1 cellular context compared by ENCODE assay signal in the genomic region with DNA sequence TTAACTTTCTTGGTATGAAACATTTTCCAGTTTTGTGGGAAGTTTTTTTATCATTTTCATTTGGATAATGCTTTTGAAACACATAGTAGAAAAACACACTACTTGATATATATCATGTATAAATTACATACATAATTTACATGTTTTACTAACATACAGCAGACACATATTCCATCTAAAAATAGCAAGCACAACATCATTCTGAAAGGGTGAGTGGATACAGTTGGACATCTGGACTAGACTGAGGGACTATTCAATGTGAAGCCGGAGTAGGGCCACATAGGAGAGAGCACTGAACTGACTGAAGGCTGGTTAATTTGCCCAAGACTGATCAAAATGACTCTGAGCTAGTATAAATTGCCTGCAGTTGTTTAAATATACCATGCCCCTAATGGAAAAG.
TF ChIP-seq lines count a peak whose summit lies in the region.

No MANE protein-coding gene starts in this region.

TF ChIP-seq in GM12878, 131 proteins besides CTCF, POLR2A, EP300 and RAD21 (continued from another document):
- TF ChIP-seq, protein P1, sequence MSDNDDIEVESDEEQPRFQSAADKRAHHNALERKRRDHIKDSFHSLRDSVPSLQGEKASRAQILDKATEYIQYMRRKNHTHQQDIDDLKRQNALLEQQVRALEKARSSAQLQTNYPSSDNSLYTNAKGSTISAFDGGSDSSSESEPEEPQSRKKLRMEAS (IDR thresholded peaks at IDR 0.05; ENCODE audit: low read depth, low read length) = no peak
- TF ChIP-seq NRF1 (conservative IDR thresholded peaks at IDR 0.05; ENCODE audit: low read depth, low read length) (no peak), PML (IDR thresholded peaks at IDR 0.05; ENCODE audit: low read length) (no peak), NBN (IDR thresholded peaks at IDR 0.05) (no peak), SMAD5 (IDR thresholded peaks at IDR 0.05; ENCODE audit: low read depth) (no peak), BCL11A (IDR thresholded peaks at IDR 0.05; ENCODE audit: low read depth, low read length) (no peak), ZNF24 (IDR thresholded peaks at IDR 0.05) (no peak), IKZF1 (conservative IDR thresholded peaks at IDR 0.05) (no peak), HDGF (IDR thresholded peaks at IDR 0.05) (no peak), SIX5 (IDR thresholded peaks at IDR 0.05; ENCODE audit: low read depth, low read length, severe bottlenecking) (no peak), FOS (IDR thresholded peaks at IDR 0.05; ENCODE audit: borderline replicate concordance, extremely low read depth, insufficient read length) (no peak), PAX8 (IDR thresholded peaks at IDR 0.05) (no peak)
- TF ChIP-seq, protein P2, sequence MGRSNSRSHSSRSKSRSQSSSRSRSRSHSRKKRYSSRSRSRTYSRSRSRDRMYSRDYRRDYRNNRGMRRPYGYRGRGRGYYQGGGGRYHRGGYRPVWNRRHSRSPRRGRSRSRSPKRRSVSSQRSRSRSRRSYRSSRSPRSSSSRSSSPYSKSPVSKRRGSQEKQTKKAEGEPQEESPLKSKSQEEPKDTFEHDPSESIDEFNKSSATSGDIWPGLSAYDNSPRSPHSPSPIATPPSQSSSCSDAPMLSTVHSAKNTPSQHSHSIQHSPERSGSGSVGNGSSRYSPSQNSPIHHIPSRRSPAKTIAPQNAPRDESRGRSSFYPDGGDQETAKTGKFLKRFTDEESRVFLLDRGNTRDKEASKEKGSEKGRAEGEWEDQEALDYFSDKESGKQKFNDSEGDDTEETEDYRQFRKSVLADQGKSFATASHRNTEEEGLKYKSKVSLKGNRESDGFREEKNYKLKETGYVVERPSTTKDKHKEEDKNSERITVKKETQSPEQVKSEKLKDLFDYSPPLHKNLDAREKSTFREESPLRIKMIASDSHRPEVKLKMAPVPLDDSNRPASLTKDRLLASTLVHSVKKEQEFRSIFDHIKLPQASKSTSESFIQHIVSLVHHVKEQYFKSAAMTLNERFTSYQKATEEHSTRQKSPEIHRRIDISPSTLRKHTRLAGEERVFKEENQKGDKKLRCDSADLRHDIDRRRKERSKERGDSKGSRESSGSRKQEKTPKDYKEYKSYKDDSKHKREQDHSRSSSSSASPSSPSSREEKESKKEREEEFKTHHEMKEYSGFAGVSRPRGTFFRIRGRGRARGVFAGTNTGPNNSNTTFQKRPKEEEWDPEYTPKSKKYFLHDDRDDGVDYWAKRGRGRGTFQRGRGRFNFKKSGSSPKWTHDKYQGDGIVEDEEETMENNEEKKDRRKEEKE (IDR thresholded peaks at IDR 0.05) = no peak
- TF ChIP-seq, protein P3, sequence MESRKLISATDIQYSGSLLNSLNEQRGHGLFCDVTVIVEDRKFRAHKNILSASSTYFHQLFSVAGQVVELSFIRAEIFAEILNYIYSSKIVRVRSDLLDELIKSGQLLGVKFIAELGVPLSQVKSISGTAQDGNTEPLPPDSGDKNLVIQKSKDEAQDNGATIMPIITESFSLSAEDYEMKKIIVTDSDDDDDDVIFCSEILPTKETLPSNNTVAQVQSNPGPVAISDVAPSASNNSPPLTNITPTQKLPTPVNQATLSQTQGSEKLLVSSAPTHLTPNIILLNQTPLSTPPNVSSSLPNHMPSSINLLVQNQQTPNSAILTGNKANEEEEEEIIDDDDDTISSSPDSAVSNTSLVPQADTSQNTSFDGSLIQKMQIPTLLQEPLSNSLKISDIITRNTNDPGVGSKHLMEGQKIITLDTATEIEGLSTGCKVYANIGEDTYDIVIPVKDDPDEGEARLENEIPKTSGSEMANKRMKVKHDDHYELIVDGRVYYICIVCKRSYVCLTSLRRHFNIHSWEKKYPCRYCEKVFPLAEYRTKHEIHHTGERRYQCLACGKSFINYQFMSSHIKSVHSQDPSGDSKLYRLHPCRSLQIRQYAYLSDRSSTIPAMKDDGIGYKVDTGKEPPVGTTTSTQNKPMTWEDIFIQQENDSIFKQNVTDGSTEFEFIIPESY (IDR thresholded peaks at IDR 0.05) = no peak
- TF ChIP-seq, protein P4, sequence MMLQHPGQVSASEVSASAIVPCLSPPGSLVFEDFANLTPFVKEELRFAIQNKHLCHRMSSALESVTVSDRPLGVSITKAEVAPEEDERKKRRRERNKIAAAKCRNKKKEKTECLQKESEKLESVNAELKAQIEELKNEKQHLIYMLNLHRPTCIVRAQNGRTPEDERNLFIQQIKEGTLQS (IDR thresholded peaks at IDR 0.05; ENCODE audit: borderline replicate concordance, extremely low read depth, low read depth, low read length) = no peak
- TF ChIP-seq, protein P5, sequence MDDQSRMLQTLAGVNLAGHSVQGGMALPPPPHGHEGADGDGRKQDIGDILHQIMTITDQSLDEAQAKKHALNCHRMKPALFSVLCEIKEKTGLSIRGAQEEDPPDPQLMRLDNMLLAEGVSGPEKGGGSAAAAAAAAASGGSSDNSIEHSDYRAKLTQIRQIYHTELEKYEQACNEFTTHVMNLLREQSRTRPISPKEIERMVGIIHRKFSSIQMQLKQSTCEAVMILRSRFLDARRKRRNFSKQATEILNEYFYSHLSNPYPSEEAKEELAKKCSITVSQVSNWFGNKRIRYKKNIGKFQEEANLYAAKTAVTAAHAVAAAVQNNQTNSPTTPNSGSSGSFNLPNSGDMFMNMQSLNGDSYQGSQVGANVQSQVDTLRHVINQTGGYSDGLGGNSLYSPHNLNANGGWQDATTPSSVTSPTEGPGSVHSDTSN (IDR thresholded peaks at IDR 0.05; ENCODE audit: insufficient replicate concordance, low read depth, low read length) = no peak
